Comparison of ENCODE assay signal across 2 cellular contexts in genomic region chr19:49043548-49043947, GRCh38. TPM values are rescaled to one million over a fixed set of nuclear protein-coding genes. Genes with fewer than 3 reads are reported as not detected.
"Had no signal": no experiment of that assay in that cellular context is flagged by ENCODE, and none has a peak within 500 bp of the region (broad histone marks: within the 10 kb centered on the region; RNA-seq: fewer than 3 reads in every experiment).

TSS of gene CGB5 (plus strand) at chr19:49043848. CDS start at chr19:49044210, 362 bp downstream.

RNA-seq across cellular contexts. Expression of gene CGB5, which starts in this region (rescaled TPM):
- total RNA-seq: G401, GM12878 had no signal
- polyA plus RNA-seq: GM12878 had no signal
